ENCODE assay signal across 8 cellular contexts in genomic region chr10:72353963-72354355, GRCh38. TPM values are rescaled to one million over a fixed set of nuclear protein-coding genes. Genes with fewer than 3 reads are reported as not detected.
DNase-seq lines count a peak whose midpoint lies in the region; ATAC-seq and TF ChIP-seq lines count a peak whose summit lies in the region.

No MANE protein-coding gene starts in this region.

- H3K36me3 ChIP-seq in right lobe of liver: no peaks in the 10 kb centered on the region

- TF ChIP-seq POLR2A in right lobe of liver (IDR thresholded peaks at IDR 0.05): no peak

- DNase-seq in activated CD8-positive, alpha-beta memory T cell treated with anti-CD3 and anti-CD28 coated beads for 24 hours: peak; percentile 65
- no peak for DNase-seq in activated CD8-positive, alpha-beta memory T cell treated with anti-CD3 and anti-CD28 coated beads, Interleukin-2, amount 50 U/mL, for 4 hours
- DNase-seq in cardiac fibroblast (ENCODE audit: low read depth in 2 of 2) (peak; percentile 35 to 38), right lobe of liver (peak in 2 of 3 donors; percentile 55 to 68), type B pancreatic cell (ENCODE audit: extremely low spot score, unreplicated experiment) (no peak), foreskin melanocyte (no peak), NK-92 (lab: John Stamatoyannopoulos, UW; ENCODE audit: unreplicated experiment) (no peak)

- intact Hi-C loops in right lobe of liver (cut with DNase I): no loop called here

- H3K27ac Mint-ChIP-seq in type B pancreatic cell: peak overlapping the region; percentile 96

- no peaks in the 10 kb centered on the region for H3K27me3 ChIP-seq in right lobe of liver

- TF ChIP-seq CTCF in cardiac fibroblast (IDR thresholded peaks at IDR 0.05; ENCODE audit: low read depth, low read length) (no peak), right lobe of liver (IDR thresholded peaks at IDR 0.05) (no peak), type B pancreatic cell (conservative IDR thresholded peaks at IDR 0.05) (no peak)

- H3K36me3 Mint-ChIP-seq in type B pancreatic cell: peaks cover 9% of the 10 kb centered on the region

- peaks cover 28% of the 10 kb centered on the region for H3K4me1 Mint-ChIP-seq in type B pancreatic cell (ENCODE audit: unreplicated experiment)

- peak overlapping the region; percentile 86 to 99 for H3K4me3 ChIP-seq in cardiac fibroblast (replicated peaks in 1 of 2; ENCODE audit: low read depth in 2 of 2, low read length in 2 of 2)
- peak overlapping the region; percentile 76 to 98 (median 80) for H3K4me3 ChIP-seq in right lobe of liver

- no peak for TF ChIP-seq RAD21 in Ishikawa (IDR thresholded peaks at IDR 0.05; ENCODE audit: low read depth)

- peaks cover 0 to 19% (median 6%) of the 10 kb centered on the region in 4 donors for H3K4me1 ChIP-seq in right lobe of liver

- no peaks in the 10 kb centered on the region for H3K9me3 Mint-ChIP-seq in type B pancreatic cell

- TF ChIP-seq EP300 in Ishikawa (IDR thresholded peaks at IDR 0.05; ENCODE audit: borderline replicate concordance): no peak; the same call in 1 of the 2 replicates

- peak overlapping the region; percentile 97 for H3K4me3 Mint-ChIP-seq in type B pancreatic cell

- H3K9me3 ChIP-seq in right lobe of liver: no peaks in the 10 kb centered on the region

- peak; percentile 21 to 31 (median 26) for ATAC-seq in right lobe of liver

- no peaks in the 10 kb centered on the region for H3K27me3 Mint-ChIP-seq in type B pancreatic cell

- 0% methylated on average over 5 of the region's 23 CpGs for WGBS in right lobe of liver (ENCODE audit: insufficient coverage, low coverage, low lambda C conversion rate, missing lambda C conversion rate)

- peak overlapping the region; percentile 93 to 97 (median 95) for H3K27ac ChIP-seq in right lobe of liver

TF ChIP-seq in Ishikawa, 13 proteins besides CTCF, POLR2A, EP300 and RAD21:
- TF ChIP-seq YY1 (IDR thresholded peaks at IDR 0.05; ENCODE audit: low read depth) (peak; percentile 25; the same call in 1 of the 2 replicates), FOXM1 (IDR thresholded peaks at IDR 0.05; ENCODE audit: borderline replicate concordance, low read depth) (no peak), USF1 (IDR thresholded peaks at IDR 0.05) (no peak), TAF1 (IDR thresholded peaks at IDR 0.05; ENCODE audit: low read depth) (no peak), MAX (IDR thresholded peaks at IDR 0.05) (peak; percentile 42; the same call in 1 of the 2 replicates)

RNA-seq across cellular contexts. Expression of gene DNAJB12, which starts 0.8 kb away (rescaled TPM):
- 10 to 100 TPM; 16.6 to 22.1 (median 19.2) TPM for total RNA-seq in right lobe of liver
- total RNA-seq in type B pancreatic cell (ENCODE audit: low replicate concordance): 30.6 and 34.3 TPM in 2 replicates

Comparison
In these comparisons a context has a peak if more than half of its experiments do, and no peak if none do; other contexts are left out.
1. DNase-seq: peak in activated CD8-positive, alpha-beta memory T cell treated with anti-CD3 and anti-CD28 coated beads for 24 hours (single experiment), cardiac fibroblast (2 of 2) and right lobe of liver (2 of 3); none in activated CD8-positive, alpha-beta memory T cell treated with anti-CD3 and anti-CD28 coated beads, Interleukin-2, amount 50 U/mL, for 4 hours (single experiment), type B pancreatic cell (single experiment), foreskin melanocyte (single experiment) and NK-92 (single experiment).